In the genomic region with DNA sequence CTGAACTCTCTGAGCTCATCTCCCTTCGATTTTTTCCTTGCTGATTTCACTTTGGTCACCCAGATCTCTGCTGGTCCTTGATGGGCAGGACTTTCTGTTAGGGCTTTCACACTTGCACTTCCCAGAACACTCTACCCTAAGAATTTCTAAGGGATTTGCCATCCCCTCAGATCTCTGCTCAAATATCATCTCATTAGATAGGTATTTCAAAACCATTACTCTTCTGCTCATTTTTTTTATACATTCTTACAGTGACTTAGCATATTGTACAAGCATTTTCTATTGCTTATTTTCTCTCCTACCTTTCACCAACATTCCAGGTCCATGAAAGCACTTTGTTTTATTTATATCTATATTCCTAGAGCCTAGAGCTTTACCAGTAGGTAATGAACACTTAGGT, we compare ENCODE assay signal across 29 cellular contexts.
"Had no signal": no experiment of that assay in that cellular context is flagged by ENCODE, and none has a peak within 500 bp of the region (broad histone marks: within the 10 kb centered on the region; RNA-seq: fewer than 3 reads in every experiment).

No MANE protein-coding gene starts in this region.

- H3K4me1 ChIP-seq: esophagus muscularis mucosa, foreskin keratinocyte, gastrocnemius medialis, heart left ventricle had no signal

- H3K4me3 ChIP-seq: esophagus muscularis mucosa, gastrocnemius medialis, heart left ventricle had no signal

- H3K27me3 ChIP-seq: brain microvascular endothelial cell, esophagus muscularis mucosa, foreskin keratinocyte, gastrocnemius medialis, heart left ventricle had no signal

- ATAC-seq: activated naive CD4-positive, alpha-beta T cell treated with anti-CD3 and anti-CD28 coated beads, Interleukin-2, amount 50 U/mL, for 72 hours; activated T-cell treated with anti-CD3 and anti-CD28 coated beads, Interleukin-2, amount 50 U/mL, for 72 hours; effector memory CD8-positive, alpha-beta T cell; foreskin keratinocyte; gastrocnemius medialis; heart left ventricle had no signal

- H3K36me3 ChIP-seq: brain microvascular endothelial cell, esophagus muscularis mucosa, gastrocnemius medialis, heart left ventricle had no signal

- H3K9me3 ChIP-seq: esophagus muscularis mucosa, gastrocnemius medialis had no signal

- H3K27ac ChIP-seq: brain microvascular endothelial cell, esophagus muscularis mucosa, foreskin keratinocyte, gastrocnemius medialis, heart left ventricle had no signal

- DNase-seq: activated CD4-positive, alpha-beta memory T cell treated with anti-CD3 and anti-CD28 coated beads, Interleukin-2, amount 10 ng/mL, durations not matched to agents 7 days and 5 days; activated CD4-positive, alpha-beta T cell treated with anti-CD3 and anti-CD28 coated beads for 1 hour; activated CD4-positive, alpha-beta T cell treated with anti-CD3 and anti-CD28 coated beads for 4 hours; activated CD4-positive, alpha-beta T cell treated with anti-CD3 and anti-CD28 coated beads, Interleukin-2, amount 10 ng/mL, durations not matched to agents 7 days and 5 days; activated CD4-positive, alpha-beta T cell treated with anti-CD3 and anti-CD28 coated beads, Interleukin-2, amount 50 U/mL, for 4 hours; activated CD4-positive, CD25-positive, alpha-beta regulatory T cell; activated CD8-positive, alpha-beta memory T cell treated with anti-CD3 and anti-CD28 coated beads, Interleukin-2, amount 50 U/mL, for 48 hours; activated gamma-delta T cell; activated naive CD4-positive, alpha-beta T cell; activated naive CD4-positive, alpha-beta T cell treated with anti-CD3 and anti-CD28 coated beads, Interleukin-2, amount 10 ng/mL, durations not matched to agents 7 days and 5 days; activated naive CD8-positive, alpha-beta T cell treated with anti-CD3 and anti-CD28 coated beads, Interleukin-2, amount 10 ng/mL, durations not matched to agents 7 days and 5 days; activated T-cell treated with anti-CD3 and anti-CD28 coated beads for 4 hours; activated T-cell treated with anti-CD3 and anti-CD28 coated beads, Interleukin-2, amount 50 U/mL, for 24 hours; activated T-cell treated with anti-CD3 and anti-CD28 coated beads, Interleukin-2, amount 50 U/mL, for 72 hours; amniotic stem cell; anterior cingulate cortex; brain microvascular endothelial cell; cortex of kidney; dermis blood vessel endothelial cell; effector CD4-positive, alpha-beta T cell; effector memory CD8-positive, alpha-beta T cell; erythroblast; gastrocnemius medialis; glutamatergic neuron; heart left ventricle; T-helper 2 cell had no signal
